In genomic region chr3:32097768-32098167, GRCh38 we compare ENCODE assay signal across 18 cellular contexts. TPM values are rescaled to one million over a fixed set of nuclear protein-coding genes. Genes with fewer than 3 reads are reported as not detected.
DNase-seq lines count a peak whose midpoint lies in the region; ATAC-seq, FAIRE-seq and TF ChIP-seq lines count a peak whose summit lies in the region.
"Had no signal": no experiment of that assay in that cellular context is flagged by ENCODE, and none has a peak within 500 bp of the region (broad histone marks: within the 10 kb centered on the region; RNA-seq: fewer than 3 reads in every experiment).

No MANE protein-coding gene starts in this region.

- H3K4me3 ChIP-seq in K562 = no peak overlapping the region
- H3K4me3 ChIP-seq in psoas muscle = no peak overlapping the region
- H3K4me3 ChIP-seq: hepatocyte, SJSA1, spleen, tibial nerve had no signal

- no peak overlapping the region for H3K27ac ChIP-seq in K562 (ENCODE audit: extremely low read depth, low read depth, low read length)
- no peak overlapping the region for H3K27ac ChIP-seq in psoas muscle
- H3K27ac ChIP-seq: hepatocyte, SJSA1, spleen, tibial nerve had no signal

- no peaks in the 10 kb centered on the region for H3K36me3 ChIP-seq in K562 (ENCODE audit: control insufficient read depth, insufficient read depth, low read length)
- no peaks in the 10 kb centered on the region for H3K36me3 ChIP-seq in psoas muscle (ENCODE audit: insufficient read depth in 1 of 2, low read depth in 1 of 2)
- H3K36me3 ChIP-seq: SJSA1, spleen, tibial nerve had no signal

- in situ Hi-C loops in K562 (cut with MboI) = no loop called here

- no peak overlapping the region for H3K9ac ChIP-seq in K562 (ENCODE audit: insufficient read depth in 1 of 2, low read depth in 2 of 2, low read length in 2 of 2)

- H3K9me3 ChIP-seq in K562 (replicated peaks; ENCODE audit: control insufficient read depth, insufficient read depth, low read depth, low read length) (no peaks in the 10 kb centered on the region; the same call in 1 of the 2 replicates), psoas muscle (no peaks in the 10 kb centered on the region)
- H3K9me3 ChIP-seq: SJSA1 had no signal

- no peak for TF ChIP-seq RAD21 in K562 (CRISPR knock-in tag; conservative IDR thresholded peaks at IDR 0.05 in 1 of 2, IDR thresholded peaks at IDR 0.05 in 1 of 2)

- TF ChIP-seq EP300 in K562 (IDR thresholded peaks at IDR 0.05; ENCODE audit: low read length) = no peak

- POLR2A ChIA-PET in K562 (lab: Yijun Ruan, JAX) = no interaction called here

- TF ChIP-seq CTCF in GM20000 (IDR thresholded peaks at IDR 0.05; ENCODE audit: extremely low read depth, missing control alignments) (no peak), K562 (IDR thresholded peaks at IDR 0.05 in 2 of 3, conservative IDR thresholded peaks at IDR 0.05 in 1 of 3; ENCODE audit: insufficient read depth in 2 of 3, low read depth in 1 of 3, low read length in 3 of 3) (no peak), psoas muscle (IDR thresholded peaks at IDR 0.05) (no peak)

- no peaks in the 10 kb centered on the region for H3K4me1 ChIP-seq in K562 (replicated peaks in 1 of 2; ENCODE audit: control insufficient read depth in 2 of 2, insufficient read depth in 2 of 2, low read length in 2 of 2)
- no peaks in the 10 kb centered on the region for H3K4me1 ChIP-seq in psoas muscle
- H3K4me1 ChIP-seq: Caco-2, SJSA1, spleen, tibial nerve had no signal

- intact Hi-C loops in K562 (cut with micrococcal nuclease) (no loop called here), psoas muscle (cut with DNase I) (no loop called here)

- 0% methylated on average over 1 of the region's 1 CpG for WGBS in K562 (ENCODE audit: insufficient coverage, low coverage, missing lambda C conversion rate)
- 86 to 95% (median 89%) methylated on average over 1 of the region's 1 CpG for WGBS in psoas muscle, 3 donors

- BruUV-seq in K562 (replicated peaks; lab: Mats Ljungman, UMichigan) = no TSS peak

- H3K4me2 ChIP-seq in K562 (ENCODE audit: insufficient read depth, low read length) = no peak overlapping the region
- H3K4me2 ChIP-seq: hepatocyte had no signal

- FAIRE-seq in K562 (lab: Jason Lieb, UNC) = no peak
- FAIRE-seq: astrocyte had no signal

- no peaks in the 10 kb centered on the region for H3K79me2 ChIP-seq in K562 (ENCODE audit: control insufficient read depth, insufficient read depth, low read length)
- H3K79me2 ChIP-seq: hepatocyte had no signal

- CTCF ChIA-PET in K562 (lab: Yijun Ruan, JAX; ENCODE audit: low intra/inter-chr PET ratio) = no interaction called here

- DNase-seq in GM20000 (ENCODE audit: low spot score) (peak; percentile 28), K562 (ENCODE audit: extremely low read depth in 1 of 4, low spot score in 3 of 4) (no peak), D341Med (ENCODE audit: low spot score) (no peak), psoas muscle (no peak)
- DNase-seq in stimulated activated CD4-positive, alpha-beta T cell treated with anti-CD3 and anti-CD28 coated beads, Interleukin-4, amount 100 ng/mL, for 1 hour = no peak
- DNase-seq: Caco-2, islet precursor cell, natural killer cell, NCI-H1694 treated with DMSO at 0.1 percent for 48 hours, NCI-H446, spleen had no signal

- H3K9me1 ChIP-seq in K562 (ENCODE audit: control insufficient read depth, insufficient read depth, low read length) = no peaks in the 10 kb centered on the region

- no peaks in the 10 kb centered on the region for H3K27me3 ChIP-seq in K562 (ENCODE audit: control insufficient read depth in 2 of 2, insufficient read depth in 2 of 2, low read length in 2 of 2)
- no peaks in the 10 kb centered on the region for H3K27me3 ChIP-seq in psoas muscle (ENCODE audit: insufficient read depth in 3 of 3, low read length in 2 of 3)
- H3K27me3 ChIP-seq: hepatocyte, SJSA1, spleen had no signal

- TF ChIP-seq POLR2A in K562 (conservative IDR thresholded peaks at IDR 0.05) = no peak

- H2AFZ ChIP-seq in K562 (ENCODE audit: low read depth, low read length) = peak overlapping the region; percentile 12; the same call in 1 of the 2 replicates
- H2AFZ ChIP-seq: hepatocyte had no signal

- ATAC-seq in GM18519 (IDR thresholded peaks at IDR 0.05; ENCODE audit: low FRiP score, unreplicated experiment) (peak; percentile 72), HG03342 (IDR thresholded peaks at IDR 0.05; ENCODE audit: unreplicated experiment) (peak; percentile 62), K562 (no peak), psoas muscle (no peak)
- ATAC-seq: activated CD4-positive, CD25-positive, alpha-beta regulatory T cell treated with anti-CD3 and anti-CD28 coated beads, Interleukin-2, amount 50 U/mL, for 24 hours; natural killer cell had no signal

- no peaks in the 10 kb centered on the region for H4K20me1 ChIP-seq in K562 (replicated peaks; ENCODE audit: control insufficient read depth, insufficient read depth, low read length)

TF ChIP-seq in K562, 482 proteins besides CTCF, POLR2A, EP300 and RAD21 (continues in another document):
- TF ChIP-seq TGIF2 (CRISPR knock-in tag; IDR thresholded peaks at IDR 0.05) (no peak), E4F1 (CRISPR knock-in tag; IDR thresholded peaks at IDR 0.05; ENCODE audit: borderline replicate concordance) (no peak), HOMEZ (CRISPR knock-in tag; IDR thresholded peaks at IDR 0.05) (no peak), GTF2E2 (tag; IDR thresholded peaks at IDR 0.05) (no peak)

RNA-seq across cellular contexts. Expression of gene GPD1L, which starts 8.7 kb away (rescaled TPM):
- 4.3 TPM in 2 replicates for total RNA-seq in K562 (2011; cell fraction: chromatin; rRNA removed; ENCODE audit: low replicate concordance)
- total RNA-seq in K562 (2011; cell fraction: nucleolus; rRNA removed) = 1.6 and 2.2 TPM in 2 replicates
- total RNA-seq in K562 (2011; cell fraction: nucleoplasm; rRNA removed) = 2.6 and 4.7 TPM in 2 replicates
- total RNA-seq in K562 (2014; rRNA removed) = 11.1 and 17.3 TPM in 2 replicates
- total RNA-seq in K562 (2014; rRNA removed; fragmentation: Illumina TruSeq; extraction: Trizol) = 13.6 and 14.1 TPM in 2 replicates
- total RNA-seq in K562 (2015; rRNA removed; fragmentation: Illumina TruSeq; extraction: Trizol) = 12.2 and 13.8 TPM in 2 replicates
- total RNA-seq in K562 (2021) = 12.3 and 14.7 TPM in 2 replicates
- 4.9 and 10.2 TPM in 2 replicates for polyA plus RNA-seq in K562 (2011; rRNA removed)
- polyA plus RNA-seq in K562 (2011; cell fraction: cytosol; rRNA removed) = 3.6 and 3.7 TPM in 2 replicates
- polyA plus RNA-seq in K562 (2011; cell fraction: nucleus; rRNA removed) = 2.3 and 3.5 TPM in 2 replicates
- 9.7 and 14.9 TPM in 2 replicates for polyA plus RNA-seq in K562 (2012)
- 12.3 and 14.2 TPM in 2 replicates for polyA plus RNA-seq in K562 (2014; fragmentation: Illumina TruSeq; extraction: Trizol)
- polyA plus RNA-seq in K562 (2014; fragmentation: Nextera tagmentation; extraction: Ambion mirVana) = 1 to 10 TPM; 1.6 to 4.0 TPM
- 9.9 and 10.2 TPM in 2 replicates for polyA plus RNA-seq in K562 (2014; rRNA removed)
- polyA minus RNA-seq in K562 (2011; rRNA and poly(A)+ RNA removed) = 6.3 and 10.9 TPM in 2 replicates
- 1.7 and 5.5 TPM in 2 replicates for polyA minus RNA-seq in K562 (2011; cell fraction: cytosol; rRNA and poly(A)+ RNA removed)
- polyA minus RNA-seq in K562 (2011; cell fraction: nucleus; rRNA and poly(A)+ RNA removed) = 1.3 and 1.4 TPM in 2 replicates
- total RNA-seq in psoas muscle = 100 to 1,000 TPM in 3 of 4 donors, 10 to 100 TPM in 1; 99.4 to 135 (median 128) TPM
- 100 to 1,000 TPM in 1 of 3 donors, 10 to 100 TPM in 2; 28.2 to 101 (median 90.5) TPM for polyA plus RNA-seq in psoas muscle

Comparison
In these comparisons a context has a peak if more than half of its experiments do, and no peak if none do; other contexts are left out.
1. ATAC-seq: peak in GM18519 (single experiment) and HG03342 (single experiment); none in K562 (single experiment) and psoas muscle (0 of 4).
2. RNA of gene GPD1L, which starts 8.7 kb away (total RNA-seq): 99.4 to 135 TPM in psoas muscle; 1.6 to 17.3 TPM in K562; every median in the first group is over 4 times any median in the second.